Comparison of ENCODE assay signal across 8 cellular contexts in the genomic region with DNA sequence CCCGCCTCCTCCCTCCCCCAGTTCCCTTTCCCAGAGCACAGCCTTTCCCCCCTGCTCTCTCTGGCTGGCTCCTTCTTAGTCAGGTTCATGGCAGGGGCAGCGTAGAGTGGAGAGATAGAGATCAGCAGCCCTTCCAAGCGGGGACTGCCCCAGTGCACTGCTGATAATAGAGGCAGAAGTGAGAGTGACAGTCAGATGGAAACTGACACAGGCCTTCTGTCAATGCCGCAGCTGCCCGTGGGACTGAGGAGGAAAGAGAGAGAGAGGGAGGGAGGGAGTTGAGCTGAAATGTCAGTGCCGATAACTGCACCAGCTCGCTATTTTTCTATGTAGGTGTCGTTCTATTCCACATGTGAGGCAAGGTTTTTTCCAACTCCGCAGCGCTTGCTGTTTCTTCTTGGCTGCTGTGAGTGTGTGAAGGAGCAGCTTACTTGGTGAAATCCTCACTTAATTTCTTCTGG.
DNase-seq lines count a peak whose midpoint lies in the region; ATAC-seq, FAIRE-seq and TF ChIP-seq lines count a peak whose summit lies in the region.

No MANE protein-coding gene starts in this region.

- no peaks in the 10 kb centered on the region for H3K4me1 ChIP-seq in adrenal gland (replicated peaks in 1 of 2)

- H3K36me3 Mint-ChIP-seq in effector memory CD8-positive, alpha-beta T cell (ENCODE audit: insufficient read depth): no peaks in the 10 kb centered on the region

- intact Hi-C loops in adrenal gland (cut with DNase I): no loop called here

- peaks cover 0 to 5% of the 10 kb centered on the region in 2 donors for H3K9me3 Mint-ChIP-seq in effector memory CD8-positive, alpha-beta T cell

- H3K4me3 ChIP-seq in adrenal gland: peak overlapping the region in 1 of 4 donors; percentile 40

- no peak for FAIRE-seq in urothelium cell line (lab: Jason Lieb, UNC)

- no peak overlapping the region for H3K27ac Mint-ChIP-seq in effector memory CD8-positive, alpha-beta T cell

- no peaks in the 10 kb centered on the region for H3K4me1 Mint-ChIP-seq in effector memory CD8-positive, alpha-beta T cell (ENCODE audit: low read depth in 2 of 2)

- WGBS in adrenal gland, 4 donors: 6 to 13% (median 9%) methylated on average over 10 of the region's 10 CpGs

- no peaks in the 10 kb centered on the region for H3K9me3 ChIP-seq in adrenal gland (replicated peaks in 1 of 3)

- H3K27ac ChIP-seq in adrenal gland (no peak overlapping the region), layer of hippocampus (ENCODE audit: low read depth, low read length) (peak overlapping the region; percentile 64)

- H3K36me3 ChIP-seq in adrenal gland (replicated peaks in 1 of 2): no peaks in the 10 kb centered on the region

- no peak overlapping the region for H3K4me3 Mint-ChIP-seq in effector memory CD8-positive, alpha-beta T cell

- ATAC-seq in GM19351 (IDR thresholded peaks at IDR 0.05; ENCODE audit: unreplicated experiment) (peak; percentile 98), HG03196 (IDR thresholded peaks at IDR 0.05; ENCODE audit: unreplicated experiment) (peak; percentile 100)
- ATAC-seq in effector memory CD8-positive, alpha-beta T cell (replicated peaks): no peak

- no peaks in the 10 kb centered on the region for H3K27me3 Mint-ChIP-seq in effector memory CD8-positive, alpha-beta T cell

- no peak for TF ChIP-seq CTCF in adrenal gland (IDR thresholded peaks at IDR 0.05)

- peak; percentile 20 for DNase-seq in DMS53 treated with DMSO at 0.1 percent for 48 hours (lab: John Stamatoyannopoulos, UW; ENCODE audit: unreplicated experiment)
- peak in 4 of 7 donors; percentile 1 to 21 (median 10) for DNase-seq in adrenal gland
- peak; percentile 10 for DNase-seq in urothelium cell line (ENCODE audit: low spot score)
- no peak for DNase-seq in NCI-H2029 (lab: John Stamatoyannopoulos, UW)
- DNase-seq in effector memory CD8-positive, alpha-beta T cell: no peak

- no peaks in the 10 kb centered on the region for H3K27me3 ChIP-seq in adrenal gland
- H3K27me3 ChIP-seq in layer of hippocampus (ENCODE audit: control insufficient read depth, insufficient read depth, low read length): no peaks in the 10 kb centered on the region

- no peak for TF ChIP-seq POLR2A in adrenal gland (IDR thresholded peaks at IDR 0.05)

Comparison
In these comparisons a context has a peak if more than half of its experiments do, and no peak if none do; other contexts are left out.
1. DNase-seq: peak in DMS53 treated with DMSO at 0.1 percent for 48 hours (single experiment), adrenal gland (4 of 7) and urothelium cell line (single experiment); none in NCI-H2029 (single experiment) and effector memory CD8-positive, alpha-beta T cell (0 of 3).